8 cellular contexts compared by ENCODE assay signal in genomic region chr12:87661770-87662402, GRCh38.
DNase-seq lines count a peak whose midpoint lies in the region; ATAC-seq lines count a peak whose summit lies in the region.

No MANE protein-coding gene starts in this region.

- no peaks in the 10 kb centered on the region for H3K79me2 ChIP-seq in Karpas-422 (ENCODE audit: low read length)

- no peaks in the 10 kb centered on the region for H3K9me3 ChIP-seq in CD4-positive, CD25-positive, alpha-beta regulatory T cell (ENCODE audit: control insufficient read depth in 2 of 2, low read length in 2 of 2)
- H3K9me3 ChIP-seq in Karpas-422 (ENCODE audit: low read length) (no peaks in the 10 kb centered on the region), endocrine pancreas (ENCODE audit: control insufficient read depth, low read length) (no peaks in the 10 kb centered on the region)

- peak overlapping the region; percentile 99 for H2AFZ ChIP-seq in Karpas-422 (ENCODE audit: low read length)

- peaks cover 0 to 7% (median 0%) of the 10 kb centered on the region in 4 donors for H3K4me1 Mint-ChIP-seq in CD4-positive, CD25-positive, alpha-beta regulatory T cell
- H3K4me1 Mint-ChIP-seq in stimulated activated naive CD8-positive, alpha-beta T cell treated with anti-CD3 and anti-CD28 coated beads, Interleukin-15, Interleukin-2, amounts not matched to agents 100 ng/mL and 50 ng/mL, for 24 hours (ENCODE audit: low read depth): peaks cover 10% of the 10 kb centered on the region

- no peaks in the 10 kb centered on the region for H3K4me1 ChIP-seq in CD4-positive, CD25-positive, alpha-beta regulatory T cell (ENCODE audit: control insufficient read depth, insufficient read depth, low read length, poor library complexity, severe bottlenecking)
- H3K4me1 ChIP-seq in Karpas-422 (ENCODE audit: low read length) (peaks cover 17% of the 10 kb centered on the region), endocrine pancreas (ENCODE audit: control insufficient read depth, insufficient read depth, low read length) (peaks cover 7% of the 10 kb centered on the region)

- peak overlapping the region in 3 of 4 donors; percentile 7 to 90 (median 23) for H3K4me3 Mint-ChIP-seq in CD4-positive, CD25-positive, alpha-beta regulatory T cell
- peak overlapping the region; percentile 10 for H3K4me3 Mint-ChIP-seq in stimulated activated naive CD8-positive, alpha-beta T cell treated with anti-CD3 and anti-CD28 coated beads, Interleukin-15, Interleukin-2, amounts not matched to agents 100 ng/mL and 50 ng/mL, for 24 hours

- H3K4me2 ChIP-seq in Karpas-422 (ENCODE audit: low read depth, low read length, poor library complexity, severe bottlenecking): peak overlapping the region; percentile 69

- peak overlapping the region in 1 of 3 donors; percentile 85 for H3K27ac Mint-ChIP-seq in CD4-positive, CD25-positive, alpha-beta regulatory T cell
- H3K27ac Mint-ChIP-seq in stimulated activated naive CD8-positive, alpha-beta T cell treated with anti-CD3 and anti-CD28 coated beads, Interleukin-15, Interleukin-2, amounts not matched to agents 100 ng/mL and 50 ng/mL, for 24 hours: no peak overlapping the region

- H3K4me3 ChIP-seq in CD4-positive, CD25-positive, alpha-beta regulatory T cell (ENCODE audit: low read depth, low read length): peak overlapping the region; percentile 13
- peak overlapping the region; percentile 49 for H3K4me3 ChIP-seq in Karpas-422 (ENCODE audit: low read length)
- H3K4me3 ChIP-seq in endocrine pancreas (ENCODE audit: control insufficient read depth, insufficient read depth, low read length): peak overlapping the region; percentile 90

- peak; percentile 37 to 39 for ATAC-seq in CD4-positive, CD25-positive, alpha-beta regulatory T cell (ENCODE audit: low read depth in 2 of 2)
- ATAC-seq in GM21367 (IDR thresholded peaks at IDR 0.05; ENCODE audit: unreplicated experiment): peak; percentile 84

- no peak overlapping the region for H3K27ac ChIP-seq in CD4-positive, CD25-positive, alpha-beta regulatory T cell (ENCODE audit: insufficient read depth, low read length, poor library complexity, severe bottlenecking)
- H3K27ac ChIP-seq in Karpas-422 (ENCODE audit: low read length): no peak overlapping the region

- H3K9me3 Mint-ChIP-seq in CD4-positive, CD25-positive, alpha-beta regulatory T cell: peaks cover 0 to 6% (median 0%) of the 10 kb centered on the region in 7 donors
- no peaks in the 10 kb centered on the region for H3K9me3 Mint-ChIP-seq in stimulated activated naive CD8-positive, alpha-beta T cell treated with anti-CD3 and anti-CD28 coated beads, Interleukin-15, Interleukin-2, amounts not matched to agents 100 ng/mL and 50 ng/mL, for 24 hours

- H4K20me1 ChIP-seq in Karpas-422 (ENCODE audit: insufficient read depth, low read depth, low read length): no peaks in the 10 kb centered on the region

- DNase-seq in CD4-positive, CD25-positive, alpha-beta regulatory T cell: no peak
- DNase-seq in Karpas-422 (peak; percentile 54), activated gamma-delta T cell (lab: John Stamatoyannopoulos, UW) (no peak)
- DNase-seq in activated effector memory CD4-positive, alpha-beta T cell treated with anti-CD3 and anti-CD28 coated beads, Interleukin-2, amount 50 U/mL, for 16 hours: no peak
- no peak for DNase-seq in activated naive CD4-positive, alpha-beta T cell treated with Interleukin-2 at 50 U/mL for 16 hours

- H3K27me3 Mint-ChIP-seq in CD4-positive, CD25-positive, alpha-beta regulatory T cell: no peaks in the 10 kb centered on the region
- H3K27me3 Mint-ChIP-seq in stimulated activated naive CD8-positive, alpha-beta T cell treated with anti-CD3 and anti-CD28 coated beads, Interleukin-15, Interleukin-2, amounts not matched to agents 100 ng/mL and 50 ng/mL, for 24 hours: no peaks in the 10 kb centered on the region

- H3K9ac ChIP-seq in Karpas-422 (ENCODE audit: low read length): peak overlapping the region; percentile 28; the same call in 1 of the 2 replicates
- H3K9ac ChIP-seq in endocrine pancreas (ENCODE audit: control insufficient read depth, insufficient read depth, low read length): peak overlapping the region; percentile 24

- no peaks in the 10 kb centered on the region for H3K36me3 Mint-ChIP-seq in CD4-positive, CD25-positive, alpha-beta regulatory T cell
- no peaks in the 10 kb centered on the region for H3K36me3 Mint-ChIP-seq in stimulated activated naive CD8-positive, alpha-beta T cell treated with anti-CD3 and anti-CD28 coated beads, Interleukin-15, Interleukin-2, amounts not matched to agents 100 ng/mL and 50 ng/mL, for 24 hours (ENCODE audit: low read depth)

- H3K27me3 ChIP-seq in CD4-positive, CD25-positive, alpha-beta regulatory T cell (ENCODE audit: control insufficient read depth, insufficient read depth, low read length): no peaks in the 10 kb centered on the region
- H3K27me3 ChIP-seq in Karpas-422 (ENCODE audit: low read length): no peaks in the 10 kb centered on the region
- no peaks in the 10 kb centered on the region for H3K27me3 ChIP-seq in endocrine pancreas (ENCODE audit: control insufficient read depth, insufficient read depth, low read length)

- H3K36me3 ChIP-seq in CD4-positive, CD25-positive, alpha-beta regulatory T cell (ENCODE audit: control insufficient read depth, insufficient read depth, low read length): no peaks in the 10 kb centered on the region
- H3K36me3 ChIP-seq in Karpas-422 (ENCODE audit: insufficient read depth, low read length) (no peaks in the 10 kb centered on the region), endocrine pancreas (ENCODE audit: control insufficient read depth, insufficient read depth, low read length) (no peaks in the 10 kb centered on the region)

- no peaks in the 10 kb centered on the region for H3K9me2 ChIP-seq in Karpas-422 (replicated peaks; ENCODE audit: insufficient read depth, low read length)

Comparison
In these comparisons a context has a peak if more than half of its experiments do, and no peak if none do; other contexts are left out.
1. H3K4me3 ChIP-seq: peak in every context shown above with its lines; median percentile 90 in endocrine pancreas; 49 in Karpas-422; 13 in CD4-positive, CD25-positive, alpha-beta regulatory T cell.